ENCODE assay signal across 8 cellular contexts in genomic region chr2:39593439-39594393, GRCh38.
DNase-seq lines count a peak whose midpoint lies in the region; ATAC-seq and TF ChIP-seq lines count a peak whose summit lies in the region.

No MANE protein-coding gene starts in this region.

- peak overlapping the region; percentile 39 for H2AFZ ChIP-seq in ACC112 (ENCODE audit: low read length, unreplicated experiment)

- TF ChIP-seq CTCF in adrenal gland (IDR thresholded peaks at IDR 0.05), result peak; percentile 38 to 70 (median 66)

- H3K4me1 Mint-ChIP-seq in T-helper 2 cell treated with Interferon-gamma antibody and Interleukin-4, amounts not matched to agents 5 μg/mL and 100 μg/mL, for 36 hours (ENCODE audit: low read depth), result no peaks in the 10 kb centered on the region
- no peaks in the 10 kb centered on the region for H3K4me1 Mint-ChIP-seq in T-cell

- intact Hi-C loops in adrenal gland (cut with DNase I), result loop anchor here (10.0 kb wide), 1 partner anchor 101 kb away; no protein-coding TSS in a partner anchor

- H3K4me3 Mint-ChIP-seq in T-helper 2 cell treated with Interferon-gamma antibody and Interleukin-4, amounts not matched to agents 5 μg/mL and 100 μg/mL, for 36 hours, result no peak overlapping the region
- H3K4me3 Mint-ChIP-seq in T-cell, result no peak overlapping the region

- TF ChIP-seq POLR2A in adrenal gland (IDR thresholded peaks at IDR 0.05), result no peak

- CTCF ChIA-PET in T-cell (lab: Charles Lee), result interaction anchor here (0.5 to 0.7 kb wide), 2 partner anchors 7 to 56 kb away, joined by 5 to 6 read pairs; no protein-coding TSS in a partner anchor

- ATAC-seq in GM18502 (IDR thresholded peaks at IDR 0.05; ENCODE audit: poor library complexity, unreplicated experiment) (peak; percentile 53), T-cell (replicated peaks in 1 of 4) (no peak)

- no peaks in the 10 kb centered on the region for H3K9me3 Mint-ChIP-seq in T-helper 2 cell treated with Interferon-gamma antibody and Interleukin-4, amounts not matched to agents 5 μg/mL and 100 μg/mL, for 36 hours
- no peaks in the 10 kb centered on the region for H3K9me3 Mint-ChIP-seq in T-cell

- H3K4me3 ChIP-seq in ACC112 (ENCODE audit: low read depth, low read length), result no peak overlapping the region
- H3K4me3 ChIP-seq in adrenal gland, result no peak overlapping the region

- H3K27me3 Mint-ChIP-seq in T-helper 2 cell treated with Interferon-gamma antibody and Interleukin-4, amounts not matched to agents 5 μg/mL and 100 μg/mL, for 36 hours (ENCODE audit: low read depth), result peaks cover 3% of the 10 kb centered on the region
- H3K27me3 Mint-ChIP-seq in T-cell, result peaks cover 2 to 5% of the 10 kb centered on the region in 2 donors

- 61 to 68% (median 62%) methylated on average over 9 of the region's 9 CpGs for WGBS in adrenal gland, 4 donors

- no peaks in the 10 kb centered on the region for H3K9me3 ChIP-seq in adrenal gland (replicated peaks in 1 of 3)

- POLR2A ChIA-PET in T-cell (lab: Charles Lee), result no interaction called here

- no peaks in the 10 kb centered on the region for H3K79me2 ChIP-seq in ACC112 (ENCODE audit: control insufficient read depth, insufficient read depth, low read length, unreplicated experiment)

- H3K36me3 Mint-ChIP-seq in T-helper 2 cell treated with Interferon-gamma antibody and Interleukin-4, amounts not matched to agents 5 μg/mL and 100 μg/mL, for 36 hours (ENCODE audit: low read depth), result no peaks in the 10 kb centered on the region
- no peaks in the 10 kb centered on the region for H3K36me3 Mint-ChIP-seq in T-cell

- H3K27ac ChIP-seq in ACC112 (ENCODE audit: low read depth, low read length) (no peak overlapping the region), adrenal gland (no peak overlapping the region)

- H3K4me1 ChIP-seq in ACC112 (ENCODE audit: control insufficient read depth, insufficient read depth, low read length, unreplicated experiment) (no peaks in the 10 kb centered on the region), adrenal gland (replicated peaks in 1 of 2) (no peaks in the 10 kb centered on the region)

- no peak overlapping the region for H3K27ac Mint-ChIP-seq in T-helper 2 cell treated with Interferon-gamma antibody and Interleukin-4, amounts not matched to agents 5 μg/mL and 100 μg/mL, for 36 hours
- H3K27ac Mint-ChIP-seq in T-cell, result no peak overlapping the region

- H3K36me3 ChIP-seq in ACC112 (ENCODE audit: insufficient read depth, low read length) (no peaks in the 10 kb centered on the region), adrenal gland (replicated peaks in 1 of 2) (no peaks in the 10 kb centered on the region)

- H3K27me3 ChIP-seq in ACC112 (ENCODE audit: insufficient read depth, low read length) (no peaks in the 10 kb centered on the region), adrenal gland (no peaks in the 10 kb centered on the region)

- peak; percentile 12 for DNase-seq in NCI-H1092 (lab: John Stamatoyannopoulos, UW)
- peak; percentile 33 to 74 (median 59) for DNase-seq in adrenal gland
- peak; percentile 72 for DNase-seq in hepatic stellate cell (ENCODE audit: low spot score)
- DNase-seq in stromal cell of bone marrow (ENCODE audit: low read depth), result peak; percentile 59
- no peak for DNase-seq in T-helper 2 cell treated with Interferon-gamma antibody and Interleukin-4, amounts not matched to agents 5 μg/mL and 100 μg/mL, for 36 hours (ENCODE audit: low spot score)
- DNase-seq in T-cell, result no peak

Comparison
In these comparisons a context has a peak if more than half of its experiments do, and no peak if none do; other contexts are left out.
1. DNase-seq: peak in NCI-H1092 (single experiment), adrenal gland (7 of 7), hepatic stellate cell (single experiment) and stromal cell of bone marrow (single experiment); none in T-helper 2 cell treated with Interferon-gamma antibody and Interleukin-4, amounts not matched to agents 5 μg/mL and 100 μg/mL, for 36 hours (single experiment) and T-cell (0 of 34).